ENCODE assay signal across 9 cellular contexts in the genomic region with DNA sequence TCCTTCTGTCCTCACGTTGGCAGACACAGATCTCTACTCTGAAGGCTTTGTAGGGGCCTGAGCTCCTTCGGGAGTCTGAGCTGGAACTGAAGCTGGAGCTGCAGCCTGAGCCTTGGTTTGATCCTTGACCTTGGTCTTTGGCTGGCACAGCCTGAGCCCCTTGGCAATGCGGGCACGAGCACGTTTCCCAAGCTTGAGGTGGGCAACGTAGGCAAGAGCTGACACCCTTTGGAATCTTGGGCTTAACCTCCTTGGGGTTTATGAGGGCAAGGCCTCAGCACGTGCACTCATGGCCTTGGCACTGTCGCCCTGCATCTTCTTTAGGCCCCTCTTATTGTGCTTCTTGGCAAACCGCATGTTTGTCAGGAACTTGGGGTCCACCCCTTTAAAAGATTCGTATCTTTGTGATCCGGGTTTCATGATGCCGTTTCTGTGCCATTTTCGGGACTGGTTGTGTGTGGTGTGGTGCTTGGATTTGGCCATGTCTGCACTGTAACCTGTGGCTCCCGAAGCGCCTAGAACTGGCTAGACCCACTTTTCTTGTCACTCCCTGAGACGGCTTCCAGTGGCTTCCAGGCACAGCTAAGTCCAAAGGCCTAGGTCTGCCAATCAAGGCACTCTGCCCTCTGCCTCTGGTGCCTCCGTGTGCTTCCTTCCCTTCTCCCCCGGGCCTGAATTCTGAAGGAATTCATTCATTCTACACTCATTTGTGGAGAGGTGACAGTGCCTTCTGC. TPM values are rescaled to one million over a fixed set of nuclear protein-coding genes. Genes with fewer than 3 reads are reported as not detected.
A peak's percentile ranks its signal among the peaks of the same experiment; 100 is the strongest.
DNase-seq lines count a peak whose midpoint lies in the region; ATAC-seq and TF ChIP-seq lines count a peak whose summit lies in the region.
"Had no signal": no experiment of that assay in that cellular context is flagged by ENCODE, and none has a peak within 500 bp of the region (broad histone marks: within the 10 kb centered on the region; RNA-seq: fewer than 3 reads in every experiment).

No MANE protein-coding gene starts in this region.

- H3K27me3 ChIP-seq in DND-41 (ENCODE audit: insufficient read depth, low read length, poor library complexity) (no peaks in the 10 kb centered on the region), OCI-LY1 (ENCODE audit: insufficient read depth, low read length) (no peaks in the 10 kb centered on the region), endocrine pancreas (ENCODE audit: control insufficient read depth, insufficient read depth, low read length) (no peaks in the 10 kb centered on the region), osteoblast (ENCODE audit: insufficient read depth, low read length) (no peaks in the 10 kb centered on the region)

- no peaks in the 10 kb centered on the region for H3K9me2 ChIP-seq in OCI-LY1 (ENCODE audit: low read depth, low read length)

- ATAC-seq in DND-41 (ENCODE audit: insufficient read depth, low read depth) (no peak), GM19023 (IDR thresholded peaks at IDR 0.05; ENCODE audit: unreplicated experiment) (no peak)

- peak overlapping the region; percentile 69; the same call in 1 of the 2 replicates for H2AFZ ChIP-seq in DND-41 (ENCODE audit: low read depth, low read length)
- no peak overlapping the region for H2AFZ ChIP-seq in OCI-LY1 (ENCODE audit: low read length)
- peak overlapping the region; percentile 85 for H2AFZ ChIP-seq in osteoblast (ENCODE audit: low read length)

- H3F3A ChIP-seq in OCI-LY1 (ENCODE audit: insufficient read depth, low read length): no peaks in the 10 kb centered on the region

- H4K20me1 ChIP-seq in DND-41 (ENCODE audit: insufficient read depth, low read length) (no peaks in the 10 kb centered on the region), OCI-LY1 (ENCODE audit: insufficient read depth, low read length) (no peaks in the 10 kb centered on the region), osteoblast (ENCODE audit: insufficient read depth, low read length) (no peaks in the 10 kb centered on the region)

- H3K79me2 ChIP-seq in DND-41 (ENCODE audit: insufficient read depth, low read length) (no peaks in the 10 kb centered on the region), OCI-LY1 (ENCODE audit: insufficient read depth, low read length) (no peaks in the 10 kb centered on the region), osteoblast (ENCODE audit: insufficient read depth, low read length) (peaks cover 6% of the 10 kb centered on the region)

- H3K4me3 ChIP-seq in DND-41 (ENCODE audit: low read depth in 1 of 2, low read length in 2 of 2) (peak overlapping the region in 1 of 2 experiments; percentile 55; a peak in 2 of 4 replicates), OCI-LY1 (ENCODE audit: low read depth, low read length, poor library complexity, severe bottlenecking) (peak overlapping the region; percentile 68), endocrine pancreas (ENCODE audit: control insufficient read depth, insufficient read depth, low read length) (peak overlapping the region; percentile 50), osteoblast (ENCODE audit: insufficient read depth, low read length) (peak overlapping the region; percentile 73)

- H3K27ac ChIP-seq in DND-41 (ENCODE audit: low read length) (no peak overlapping the region; the same call in 1 of the 2 replicates), OCI-LY1 (ENCODE audit: low read depth, low read length, poor library complexity, severe bottlenecking) (peak overlapping the region; percentile 23), osteoblast (ENCODE audit: low read depth, low read length) (no peak overlapping the region)

- DNase-seq in DND-41: no peak
- DNase-seq in osteoblast (ENCODE audit: insufficient read length, low spot score, missing footprints): peak; percentile 73
- DNase-seq in C1 segment of cervical spinal cord (lab: John Stamatoyannopoulos, UW): no peak
- DNase-seq in GM13977 (ENCODE audit: low spot score): no peak
- DNase-seq in DMS 273 treated with DMSO at 0.1 percent for 48 hours (lab: John Stamatoyannopoulos, UW): no peak
- DNase-seq: NCI-H526 treated with DMSO at 0.1 percent for 48 hours had no signal

- peak overlapping the region; percentile 69; the same call in 1 of the 2 replicates for H3K9ac ChIP-seq in DND-41 (ENCODE audit: low read depth, low read length)
- peak overlapping the region; percentile 66; the same call in 1 of the 2 replicates for H3K9ac ChIP-seq in OCI-LY1 (ENCODE audit: low read length)
- H3K9ac ChIP-seq in endocrine pancreas (ENCODE audit: control insufficient read depth, insufficient read depth, low read length): peak overlapping the region; percentile 23

- H3K4me2 ChIP-seq in DND-41 (ENCODE audit: insufficient read depth, low read length) (peak overlapping the region; percentile 67), OCI-LY1 (ENCODE audit: low read length) (peak overlapping the region; percentile 85), osteoblast (ENCODE audit: insufficient read depth, low read length) (peak overlapping the region; percentile 81)

- H3K4me1 ChIP-seq in DND-41 (ENCODE audit: insufficient read depth, low read length) (peaks cover 25% of the 10 kb centered on the region), OCI-LY1 (ENCODE audit: insufficient read depth, low read length, severe bottlenecking) (peaks cover 19% of the 10 kb centered on the region), endocrine pancreas (ENCODE audit: control insufficient read depth, insufficient read depth, low read length) (peaks cover 4% of the 10 kb centered on the region), osteoblast (ENCODE audit: insufficient read depth, low read length) (peaks cover 4% of the 10 kb centered on the region)

- TF ChIP-seq CTCF in DND-41 (IDR thresholded peaks at IDR 0.05; ENCODE audit: borderline replicate concordance, extremely low read depth, low read length, poor library complexity, severe bottlenecking): no peak
- TF ChIP-seq CTCF in OCI-LY1 (IDR thresholded peaks at IDR 0.05; ENCODE audit: low read length): no peak
- no peak for TF ChIP-seq CTCF in osteoblast (IDR thresholded peaks at IDR 0.05; ENCODE audit: extremely low read depth, low read depth, low read length)
- TF ChIP-seq CTCF in GM13977 (IDR thresholded peaks at IDR 0.05; ENCODE audit: extremely low read depth, insufficient read depth, missing control alignments): no peak

- in situ Hi-C loops in GM13977 (cut with MboI; ENCODE audit: low pct_unique_long_range_greater_than_20kb, low sequenced_read_pairs, unreplicated experiment): no loop called here

- H3K9me3 ChIP-seq in DND-41 (ENCODE audit: insufficient read depth, low read length, severe bottlenecking): no peaks in the 10 kb centered on the region
- H3K9me3 ChIP-seq in OCI-LY1 (ENCODE audit: low read length): no peaks in the 10 kb centered on the region
- no peaks in the 10 kb centered on the region for H3K9me3 ChIP-seq in endocrine pancreas (ENCODE audit: control insufficient read depth, low read length)
- no peaks in the 10 kb centered on the region for H3K9me3 ChIP-seq in osteoblast (ENCODE audit: low read depth, low read length)

- H3K36me3 ChIP-seq in DND-41 (ENCODE audit: insufficient read depth, low read length) (no peaks in the 10 kb centered on the region), OCI-LY1 (ENCODE audit: insufficient read depth, low read length) (no peaks in the 10 kb centered on the region), endocrine pancreas (ENCODE audit: control insufficient read depth, insufficient read depth, low read length) (no peaks in the 10 kb centered on the region), osteoblast (ENCODE audit: insufficient read depth, low read length) (no peaks in the 10 kb centered on the region)

RNA-seq across cellular contexts. Expression of a gene that starts 1.4 kb away (rescaled TPM):
- 13.3 and 14.5 TPM in 2 replicates for total RNA-seq in osteoblast
